In genomic region chr18:59005266-59005665, GRCh38 we compare ENCODE assay signal across 11 cellular contexts.
DNase-seq lines count a peak whose midpoint lies in the region; ATAC-seq and TF ChIP-seq lines count a peak whose summit lies in the region.
"Had no signal": no experiment of that assay in that cellular context is flagged by ENCODE, and none has a peak within 500 bp of the region (broad histone marks: within the 10 kb centered on the region; RNA-seq: fewer than 3 reads in every experiment).

No MANE protein-coding gene starts in this region.

- H3K27ac Mint-ChIP-seq in neural progenitor cell = peak overlapping the region; percentile 39

- TF ChIP-seq POLR2A in transverse colon (IDR thresholded peaks at IDR 0.05) = no peak

- H3K4me3 Mint-ChIP-seq in neural progenitor cell = no peak overlapping the region

- no peaks in the 10 kb centered on the region for H4K20me1 ChIP-seq in BLaER1 treated with 17β-estradiol and CSF1 and Interleukin-3, amounts not matched to agents 10 nM and 100 nM
- no peaks in the 10 kb centered on the region for H4K20me1 ChIP-seq in neural progenitor cell (ENCODE audit: low read depth)

- DNase-seq in RWPE1 (ENCODE audit: low spot score) (no peak), fibroblast of pulmonary artery (ENCODE audit: low read depth) (peak; percentile 91), neural progenitor cell (ENCODE audit: low spot score) (no peak), transverse colon (no peak), retina (no peak)
- DNase-seq: activated CD4-positive, alpha-beta T cell treated with anti-CD3 and anti-CD28 coated beads for 1 hour; COR-L47; NCI-H2171 treated with DMSO at 0.1 percent for 48 hours had no signal

- no peak overlapping the region for H3K4me3 ChIP-seq in BLaER1 treated with 17β-estradiol and CSF1 and Interleukin-3, amounts not matched to agents 10 nM and 100 nM
- H3K4me3 ChIP-seq in fibroblast of pulmonary artery (replicated peaks; ENCODE audit: low read depth, low read length) (no peak overlapping the region), neural progenitor cell (no peak overlapping the region), transverse colon (no peak overlapping the region)

- H3K4me1 ChIP-seq in BLaER1 treated with 17β-estradiol and CSF1 and Interleukin-3, amounts not matched to agents 10 nM and 100 nM = peaks cover 5 to 39% (median 7%) of the 10 kb centered on the region in 10 experiments; a peak in 12 of 20 replicates
- peaks cover 16% of the 10 kb centered on the region for H3K4me1 ChIP-seq in neural progenitor cell
- H3K4me1 ChIP-seq in transverse colon = no peaks in the 10 kb centered on the region

- H3K27me3 Mint-ChIP-seq in neural progenitor cell (ENCODE audit: insufficient read depth, low read depth) = peaks cover 2% of the 10 kb centered on the region

- no peak overlapping the region for H3K9ac ChIP-seq in BLaER1 treated with 17β-estradiol and CSF1 and Interleukin-3, amounts not matched to agents 10 nM and 100 nM
- no peak overlapping the region for H3K9ac ChIP-seq in neural progenitor cell

- no peaks in the 10 kb centered on the region for H3K27me3 ChIP-seq in BLaER1 treated with 17β-estradiol and CSF1 and Interleukin-3, amounts not matched to agents 10 nM and 100 nM
- H3K27me3 ChIP-seq in neural progenitor cell (no peaks in the 10 kb centered on the region), transverse colon (no peaks in the 10 kb centered on the region)

- H3K79me2 ChIP-seq in neural progenitor cell (ENCODE audit: low read depth) = no peaks in the 10 kb centered on the region

- peaks cover 23% of the 10 kb centered on the region for H3K4me1 Mint-ChIP-seq in neural progenitor cell

- CTCF ChIA-PET in RWPE1 (lab: Yijun Ruan, JAX) = no interaction called here

- H3K36me3 Mint-ChIP-seq in neural progenitor cell = no peaks in the 10 kb centered on the region

- H3K9me3 Mint-ChIP-seq in neural progenitor cell = peaks cover 11% of the 10 kb centered on the region

- H2AFZ ChIP-seq in neural progenitor cell (replicated peaks) = no peak overlapping the region

- in situ Hi-C loops in transverse colon (cut with MboI; ENCODE audit: low pct_ligation_motif_present in 1 of 4, low pct_unique_long_range_greater_than_20kb in 1 of 4, low sequenced_read_pairs in 3 of 4) = no loop called here

- peak overlapping the region in 9 of 11 experiments; percentile 1 to 65 (median 33); a peak in 13 of 22 replicates for H3K4me2 ChIP-seq in BLaER1 treated with 17β-estradiol and CSF1 and Interleukin-3, amounts not matched to agents 10 nM and 100 nM
- peak overlapping the region; percentile 9 for H3K4me2 ChIP-seq in neural progenitor cell

- intact Hi-C loops in transverse colon (cut with DNase I; ENCODE audit: low total_unique reads) = no loop called here

- H3K27ac ChIP-seq in BLaER1 treated with 17β-estradiol and CSF1 and Interleukin-3, amounts not matched to agents 10 nM and 100 nM = no peak overlapping the region
- H3K27ac ChIP-seq in RWPE1 (peak overlapping the region; percentile 55; the same call in 1 of the 2 replicates), neural progenitor cell (no peak overlapping the region), transverse colon (peak overlapping the region in 1 of 4 donors; percentile 15)

- no peaks in the 10 kb centered on the region for H3K36me3 ChIP-seq in BLaER1 treated with 17β-estradiol and CSF1 and Interleukin-3, amounts not matched to agents 10 nM and 100 nM
- H3K36me3 ChIP-seq in neural progenitor cell (no peaks in the 10 kb centered on the region), transverse colon (no peaks in the 10 kb centered on the region)

- TF ChIP-seq CTCF in RWPE1 (conservative IDR thresholded peaks at IDR 0.05; ENCODE audit: low read depth) = no peak
- no peak for TF ChIP-seq CTCF in fibroblast of pulmonary artery (IDR thresholded peaks at IDR 0.05; ENCODE audit: low read length, missing control alignments)
- no peak for TF ChIP-seq CTCF in neural progenitor cell (IDR thresholded peaks at IDR 0.05)
- TF ChIP-seq CTCF in transverse colon (IDR thresholded peaks at IDR 0.05) = no peak

- POLR2A ChIA-PET in RWPE1 (lab: Yijun Ruan, JAX; ENCODE audit: low non-redundant PET) = no interaction called here

- H3K9me3 ChIP-seq in BLaER1 treated with 17β-estradiol and CSF1 and Interleukin-3, amounts not matched to agents 10 nM and 100 nM (replicated peaks in 1 of 11) = no peaks in the 10 kb centered on the region
- H3K9me3 ChIP-seq in neural progenitor cell (ENCODE audit: low read depth) (no peaks in the 10 kb centered on the region), transverse colon (no peaks in the 10 kb centered on the region)

- no peak for TF ChIP-seq EP300 in transverse colon (IDR thresholded peaks at IDR 0.05; ENCODE audit: low read depth)

- ATAC-seq in HG03432 (IDR thresholded peaks at IDR 0.05; ENCODE audit: unreplicated experiment) (no peak), GM18517 (IDR thresholded peaks at IDR 0.05; ENCODE audit: unreplicated experiment) (no peak)

- H3F3A ChIP-seq in neural progenitor cell (ENCODE audit: low read depth) = peaks cover 10% of the 10 kb centered on the region

- WGBS in transverse colon (ENCODE audit: low coverage in 1 of 2), 2 donors = 17 to 47% methylated on average over 1 to 3 of the region's 3 CpGs
